8 cellular contexts compared by ENCODE assay signal in genomic region chr2:88690591-88691338, GRCh38. TPM values are rescaled to one million over a fixed set of nuclear protein-coding genes. Genes with fewer than 3 reads are reported as not detected.
DNase-seq lines count a peak whose midpoint lies in the region; ATAC-seq, FAIRE-seq and TF ChIP-seq lines count a peak whose summit lies in the region.

No MANE protein-coding gene starts in this region.

- H3K4me1 Mint-ChIP-seq in Caco-2 (ENCODE audit: low read depth, unreplicated experiment), result peaks cover 20% of the 10 kb centered on the region
- H3K4me1 Mint-ChIP-seq in activated CD8-positive, alpha-beta memory T cell treated with anti-CD3 and anti-CD28 coated beads, Interleukin-2, amount 10 ng/mL, durations not matched to agents 7 days and 5 days, result peaks cover 38% of the 10 kb centered on the region

- ATAC-seq in GM21423 (IDR thresholded peaks at IDR 0.05; ENCODE audit: unreplicated experiment) (peak; percentile 13), pancreas (peak; percentile 29 to 49 (median 46)), GM21367 (IDR thresholded peaks at IDR 0.05; ENCODE audit: unreplicated experiment) (no peak)
- peak; percentile 37 for ATAC-seq in activated CD8-positive, alpha-beta memory T cell treated with anti-CD3 and anti-CD28 coated beads, Interleukin-2, amount 10 ng/mL, durations not matched to agents 7 days and 5 days

- H3K27ac Mint-ChIP-seq in Caco-2 (ENCODE audit: unreplicated experiment), result peak overlapping the region; percentile 81
- H3K27ac Mint-ChIP-seq in activated CD8-positive, alpha-beta memory T cell treated with anti-CD3 and anti-CD28 coated beads, Interleukin-2, amount 10 ng/mL, durations not matched to agents 7 days and 5 days, result peak overlapping the region; percentile 91

- CTCF ChIA-PET in Caco-2 (lab: Charles Lee), result interaction anchor here (1.3 to 1.6 kb wide), 2 partner anchors 19 to 63 kb away, joined by 7 read pairs; no protein-coding TSS in a partner anchor
- CTCF ChIA-PET in activated CD8-positive, alpha-beta memory T cell treated with anti-CD3 and anti-CD28 coated beads, Interleukin-2, amount 10 ng/mL, durations not matched to agents 7 days and 5 days (lab: Charles Lee), result interaction anchor here (1.0 to 3.4 kb wide), 6 partner anchors 19 to 58 kb away, joined by 3 to 27 read pairs (median 3); no protein-coding TSS in a partner anchor

- WGBS in pancreas, 2 donors, result 26 to 31% methylated on average over 20 of the region's 20 CpGs

- intact Hi-C loops in Caco-2 (cut with micrococcal nuclease; ENCODE audit: unreplicated experiment), result no loop called here
- intact Hi-C loops in pancreas (cut with DNase I), result no loop called here

- peak overlapping the region; percentile 86 for H3K4me3 Mint-ChIP-seq in Caco-2 (ENCODE audit: unreplicated experiment)
- H3K4me3 Mint-ChIP-seq in activated CD8-positive, alpha-beta memory T cell treated with anti-CD3 and anti-CD28 coated beads, Interleukin-2, amount 10 ng/mL, durations not matched to agents 7 days and 5 days, result peak overlapping the region; percentile 96

- peak; percentile 74 to 82 for DNase-seq in Caco-2
- DNase-seq in LoVo (ENCODE audit: low spot score), result peak; percentile 44
- peak; percentile 73 for DNase-seq in activated CD8-positive, alpha-beta memory T cell treated with anti-CD3 and anti-CD28 coated beads, Interleukin-2, amount 10 ng/mL, durations not matched to agents 7 days and 5 days
- peak; percentile 11 for DNase-seq in fibroblast of mammary gland (ENCODE audit: low read depth)
- DNase-seq in pancreas, result peak; percentile 54 to 69 (median 62)
- DNase-seq in NCI-H2029 (lab: John Stamatoyannopoulos, UW), result no peak

- H3K27ac ChIP-seq in pancreas, result peak overlapping the region; percentile 74 to 81 (median 78)

- FAIRE-seq in pancreas (lab: Jason Lieb, UNC), result no peak

- H3K27me3 ChIP-seq in Caco-2 (replicated peaks; ENCODE audit: control insufficient read depth, insufficient read depth, low read length) (no peaks in the 10 kb centered on the region), pancreas (no peaks in the 10 kb centered on the region)

- POLR2A ChIA-PET in Caco-2 (lab: Charles Lee), result interaction anchor here (0.5 to 1.0 kb wide), 3 partner anchors 63 to 64 kb away, joined by 3 to 6 read pairs (median 4); no protein-coding TSS in a partner anchor

- H3K36me3 ChIP-seq in Caco-2 (ENCODE audit: control insufficient read depth, insufficient read depth, low read length) (no peaks in the 10 kb centered on the region), pancreas (no peaks in the 10 kb centered on the region)

- no peaks in the 10 kb centered on the region for H3K27me3 Mint-ChIP-seq in Caco-2 (ENCODE audit: insufficient read depth, unreplicated experiment)
- H3K27me3 Mint-ChIP-seq in activated CD8-positive, alpha-beta memory T cell treated with anti-CD3 and anti-CD28 coated beads, Interleukin-2, amount 10 ng/mL, durations not matched to agents 7 days and 5 days, result no peaks in the 10 kb centered on the region

- H3K9me3 ChIP-seq in Caco-2, result no peaks in the 10 kb centered on the region
- H3K9me3 ChIP-seq in pancreas, result no peaks in the 10 kb centered on the region

- TF ChIP-seq CTCF in Caco-2 (IDR thresholded peaks at IDR 0.05; ENCODE audit: insufficient read depth in 1 of 2, low read depth in 1 of 2, low read length in 1 of 2, severe bottlenecking in 1 of 2, unreplicated experiment in 1 of 2) (peak; percentile 40 to 47), fibroblast of mammary gland (conservative IDR thresholded peaks at IDR 0.05; ENCODE audit: control insufficient read depth, insufficient read depth, low read depth, low read length) (no peak), pancreas (IDR thresholded peaks at IDR 0.05) (no peak)

- H3K4me1 ChIP-seq in Caco-2 (peaks cover 18% of the 10 kb centered on the region), pancreas (peaks cover 7 to 34% (median 20%) of the 10 kb centered on the region in 3 donors)

- H3K4me3 ChIP-seq in Caco-2 (ENCODE audit: low read depth, low read length) (peak overlapping the region; percentile 84), fibroblast of mammary gland (ENCODE audit: control insufficient read depth, low read depth, low read length) (peak overlapping the region; percentile 88), pancreas (peak overlapping the region; percentile 58 to 74 (median 60))

- peaks cover 29% of the 10 kb centered on the region for H3K9me3 Mint-ChIP-seq in Caco-2 (ENCODE audit: unreplicated experiment)
- no peaks in the 10 kb centered on the region for H3K9me3 Mint-ChIP-seq in activated CD8-positive, alpha-beta memory T cell treated with anti-CD3 and anti-CD28 coated beads, Interleukin-2, amount 10 ng/mL, durations not matched to agents 7 days and 5 days (ENCODE audit: low read depth)

- TSS peak; percentile 86 for BruUV-seq in Caco-2 (replicated peaks; lab: Mats Ljungman, UMichigan)

- H3K36me3 Mint-ChIP-seq in Caco-2 (ENCODE audit: insufficient read depth, unreplicated experiment), result peaks cover 11% of the 10 kb centered on the region
- peaks cover 13% of the 10 kb centered on the region for H3K36me3 Mint-ChIP-seq in activated CD8-positive, alpha-beta memory T cell treated with anti-CD3 and anti-CD28 coated beads, Interleukin-2, amount 10 ng/mL, durations not matched to agents 7 days and 5 days

RNA-seq across cellular contexts. Expression of gene RPIA, which starts 0.7 kb away (rescaled TPM):
- total RNA-seq in Caco-2 (2022), result 33.2 and 33.7 TPM in 2 replicates
- 10 to 100 TPM; 42.1 to 54.4 TPM for total RNA-seq in activated CD8-positive, alpha-beta memory T cell treated with anti-CD3 and anti-CD28 coated beads, Interleukin-2, amount 10 ng/mL, durations not matched to agents 7 days and 5 days
- 10 to 100 TPM in 4 of 6 donors, 1 to 10 TPM in 2; 8.5 to 11.4 (median 10.3) TPM for total RNA-seq in pancreas
- polyA plus RNA-seq in pancreas, result 10 to 100 TPM; 10.0 to 15.4 TPM

Comparison
In these comparisons a context has a peak if more than half of its experiments do, and no peak if none do; other contexts are left out.
1. CTCF ChIP-seq: peak in Caco-2 (2 of 2); none in fibroblast of mammary gland (single experiment) and pancreas (0 of 4).
2. Peak in every context shown above with its lines, with median percentiles within 50 percentile points of each other: H3K4me3 ChIP-seq.